Comparison of ENCODE assay signal across 11 cellular contexts in the genomic region with DNA sequence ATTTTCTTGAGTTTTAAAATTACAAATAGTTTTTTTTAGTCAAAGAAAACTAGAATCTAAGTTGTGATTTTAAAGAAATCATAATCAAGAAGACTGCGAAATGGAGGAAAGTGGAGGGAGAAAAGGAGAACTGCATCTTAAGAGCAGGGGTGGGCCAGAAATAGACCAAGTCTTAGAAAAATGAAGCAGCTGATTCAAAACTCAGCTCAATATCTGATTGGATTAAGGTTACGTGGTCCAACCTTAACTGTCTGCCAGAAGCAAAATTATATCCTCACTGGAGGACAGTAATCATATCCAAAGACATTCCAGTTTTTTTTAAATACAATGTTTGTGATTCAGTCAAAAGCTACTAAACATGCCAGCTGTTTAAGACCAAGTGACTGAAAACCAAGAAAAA. TPM values are rescaled to one million over a fixed set of nuclear protein-coding genes. Genes with fewer than 3 reads are reported as not detected.
DNase-seq lines count a peak whose midpoint lies in the region; ATAC-seq and TF ChIP-seq lines count a peak whose summit lies in the region.
"Had no signal": no experiment of that assay in that cellular context is flagged by ENCODE, and none has a peak within 500 bp of the region (broad histone marks: within the 10 kb centered on the region; RNA-seq: fewer than 3 reads in every experiment).

No MANE protein-coding gene starts in this region.

- TF ChIP-seq CTCF in WERI-Rb-1 (IDR thresholded peaks at IDR 0.05; ENCODE audit: low read depth, low read length), result no peak
- TF ChIP-seq CTCF in heart right ventricle (IDR thresholded peaks at IDR 0.05), result no peak
- no peak for TF ChIP-seq CTCF in tibial artery (IDR thresholded peaks at IDR 0.05)

- H3K4me3 Mint-ChIP-seq in activated T-cell treated with anti-CD3 and anti-CD28 coated beads, Interleukin-2, amount 50 U/mL, for 72 hours, result no peak overlapping the region

- intact Hi-C loops in heart right ventricle (cut with DNase I) (no loop called here), tibial artery (cut with DNase I; ENCODE audit: low total_unique reads) (no loop called here)

- peaks cover 7% of the 10 kb centered on the region for H3K36me3 ChIP-seq in WERI-Rb-1
- H3K36me3 ChIP-seq in heart right ventricle, result peaks cover 0 to 18% (median 0%) of the 10 kb centered on the region in 9 donors
- no peaks in the 10 kb centered on the region for H3K36me3 ChIP-seq in tibial artery

- H3K27me3 ChIP-seq in WERI-Rb-1 (ENCODE audit: insufficient read depth, low read depth, severe bottlenecking) (no peaks in the 10 kb centered on the region), heart right ventricle (no peaks in the 10 kb centered on the region), tibial artery (no peaks in the 10 kb centered on the region)

- H3K4me3 ChIP-seq in WERI-Rb-1 (ENCODE audit: low read depth, low read length) (no peak overlapping the region), heart right ventricle (no peak overlapping the region), tibial artery (no peak overlapping the region)

- H3K4me1 ChIP-seq in heart right ventricle (peaks cover 3 to 89% (median 48%) of the 10 kb centered on the region in 9 donors), tibial artery (peaks cover 0 to 57% (median 22%) of the 10 kb centered on the region in 4 donors)

- DNase-seq in activated T-cell treated with anti-CD3 and anti-CD28 coated beads, Interleukin-2, amount 50 U/mL, for 72 hours, result no peak
- DNase-seq in activated T-cell treated with anti-CD3 and anti-CD28 coated beads for 4 hours, result no peak
- no peak for DNase-seq in WERI-Rb-1
- DNase-seq in heart right ventricle, result no peak
- DNase-seq in tibial artery, result no peak
- DNase-seq in central memory CD4-positive, alpha-beta T cell, result no peak
- no peak for DNase-seq in OCI-M2 (lab: John Stamatoyannopoulos, UW; ENCODE audit: unreplicated experiment)
- DNase-seq: activated CD4-positive, alpha-beta T cell treated with anti-CD3 and anti-CD28 coated beads for 1 hour; activated effector memory CD4-positive, alpha-beta T cell treated with anti-CD3 and anti-CD28 coated beads, Interleukin-2, amount 50 U/mL, for 16 hours; kidney had no signal

- H3K9me3 ChIP-seq in WERI-Rb-1 (ENCODE audit: severe bottlenecking) (no peaks in the 10 kb centered on the region), heart right ventricle (no peaks in the 10 kb centered on the region), tibial artery (no peaks in the 10 kb centered on the region)

- peaks cover 3% of the 10 kb centered on the region in 2 donors for H3K36me3 Mint-ChIP-seq in activated T-cell treated with anti-CD3 and anti-CD28 coated beads, Interleukin-2, amount 50 U/mL, for 72 hours (ENCODE audit: insufficient read depth in 2 of 2)

- H3K27ac ChIP-seq in WERI-Rb-1, result peak overlapping the region; percentile 31
- peak overlapping the region in 7 of 10 donors; percentile 32 to 82 (median 51) for H3K27ac ChIP-seq in heart right ventricle
- H3K27ac ChIP-seq in tibial artery, result peak overlapping the region; percentile 40 to 43

- peaks cover 85% of the 10 kb centered on the region for H3K4me1 Mint-ChIP-seq in activated T-cell treated with anti-CD3 and anti-CD28 coated beads, Interleukin-2, amount 50 U/mL, for 72 hours (ENCODE audit: low read depth)

- 41 to 45% methylated on average over 2 of the region's 2 CpGs for WGBS in heart right ventricle, 2 donors

- no peaks in the 10 kb centered on the region for H3K9me3 Mint-ChIP-seq in activated T-cell treated with anti-CD3 and anti-CD28 coated beads, Interleukin-2, amount 50 U/mL, for 72 hours

- no peak for ATAC-seq in activated T-cell treated with anti-CD3 and anti-CD28 coated beads, Interleukin-2, amount 50 U/mL, for 72 hours (replicated peaks in 1 of 2)
- ATAC-seq in heart right ventricle (peak in 6 of 8 donors; percentile 29 to 58 (median 45)), GM18517 (IDR thresholded peaks at IDR 0.05; ENCODE audit: unreplicated experiment) (no peak)

- H3K27ac Mint-ChIP-seq in activated T-cell treated with anti-CD3 and anti-CD28 coated beads, Interleukin-2, amount 50 U/mL, for 72 hours, result peak overlapping the region; percentile 87

- H3K27me3 Mint-ChIP-seq in activated T-cell treated with anti-CD3 and anti-CD28 coated beads, Interleukin-2, amount 50 U/mL, for 72 hours (ENCODE audit: low read depth), result no peaks in the 10 kb centered on the region

RNA-seq across cellular contexts. Expression of gene CHSY1, which starts 41.4 kb away (rescaled TPM):
- 10 to 100 TPM; 26.4 to 31.1 TPM for total RNA-seq in activated T-cell treated with anti-CD3 and anti-CD28 coated beads, Interleukin-2, amount 50 U/mL, for 72 hours
- 10 to 100 TPM in 8 of 10 donors, 1 to 10 TPM in 2; 9.7 to 35.1 (median 15.7) TPM for total RNA-seq in heart right ventricle
- polyA plus RNA-seq in heart right ventricle, result 10 to 100 TPM in 1 of 2 donors, 1 to 10 TPM in 1; 6.9 to 11.3 TPM

Comparison
In these comparisons a context has a peak if more than half of its experiments do, and no peak if none do; other contexts are left out.
1. ATAC-seq: peak in heart right ventricle (6 of 8); none in activated T-cell treated with anti-CD3 and anti-CD28 coated beads, Interleukin-2, amount 50 U/mL, for 72 hours (0 of 2) and GM18517 (single experiment).
2. Peak in every context shown above with its lines, with median percentiles within 50 percentile points of each other: H3K27ac ChIP-seq.